Comparison of ENCODE assay signal across 1 cellular context in the genomic region with DNA sequence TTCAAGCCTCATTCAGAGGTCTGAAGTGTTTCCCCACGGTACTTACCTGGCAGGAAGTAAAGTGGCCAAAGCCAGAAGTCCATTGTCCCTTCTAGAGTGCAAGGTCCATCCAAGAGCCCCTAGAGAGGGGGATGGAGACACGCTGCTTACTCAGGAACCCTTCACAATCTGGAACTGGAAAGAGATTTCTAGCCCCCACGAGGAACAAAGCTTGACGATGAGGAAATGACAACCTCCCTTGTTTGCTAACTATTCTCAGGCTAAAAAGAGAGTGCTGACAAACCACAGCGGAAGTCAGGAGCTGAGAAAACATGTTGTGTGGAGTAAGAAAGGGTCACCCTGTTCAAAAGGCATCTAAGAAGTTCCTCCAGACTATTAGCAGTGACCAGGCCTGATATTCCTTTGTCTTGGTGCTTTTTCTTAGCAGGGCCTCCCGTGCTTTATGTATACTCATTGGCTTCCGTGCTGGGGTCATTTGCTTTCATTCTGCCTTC.
TF ChIP-seq lines count a peak whose summit lies in the region.

FCMR (minus strand) TSS at position 170 of the 494 bp plus-strand sequence; CDS start at position 83, 87 bp downstream.

TF ChIP-seq in WTC11, 78 proteins besides CTCF, POLR2A, EP300 and RAD21 (continued from another document):
- TF ChIP-seq, protein P1, sequence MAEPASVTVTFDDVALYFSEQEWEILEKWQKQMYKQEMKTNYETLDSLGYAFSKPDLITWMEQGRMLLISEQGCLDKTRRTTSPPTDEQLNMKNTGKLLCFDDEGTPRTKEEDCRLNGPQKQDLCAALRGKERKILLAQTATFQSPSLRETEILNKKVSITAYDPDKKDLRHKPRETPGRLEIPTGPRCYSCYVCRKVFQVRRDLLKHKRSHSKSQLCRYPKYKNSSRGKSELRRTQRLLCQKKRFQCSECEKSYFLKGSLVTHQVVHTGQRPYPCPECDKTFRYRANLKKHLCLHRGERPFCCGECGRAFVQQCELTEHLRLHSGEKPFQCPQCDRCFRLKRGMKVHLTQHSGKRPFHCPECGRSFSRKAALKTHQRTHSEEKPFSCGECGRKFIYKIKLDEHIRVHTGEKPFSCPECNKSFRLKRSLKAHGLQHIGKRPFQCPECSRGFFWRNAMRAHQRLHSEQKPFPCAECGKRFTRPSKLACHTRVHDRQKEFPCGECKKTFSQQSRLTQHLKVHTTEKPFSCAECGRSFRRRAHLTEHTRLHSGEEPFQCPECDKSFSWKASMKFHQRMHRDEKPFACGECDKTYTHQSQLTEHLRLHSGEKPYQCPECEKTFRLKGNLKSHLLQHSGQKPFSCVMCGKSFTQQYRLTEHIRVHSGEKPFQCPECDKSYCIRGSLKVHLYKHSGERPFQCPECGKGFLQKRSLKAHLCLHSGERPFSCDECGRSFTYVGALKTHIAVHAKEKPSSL (CRISPR knock-in tag; conservative IDR thresholded peaks at IDR 0.05): no peak
